18 cellular contexts compared by ENCODE assay signal in genomic region chr7:71017602-71018001, GRCh38.
DNase-seq lines count a peak whose midpoint lies in the region; FAIRE-seq and TF ChIP-seq lines count a peak whose summit lies in the region.
"Had no signal": no experiment of that assay in that cellular context is flagged by ENCODE, and none has a peak within 500 bp of the region (broad histone marks: within the 10 kb centered on the region; RNA-seq: fewer than 3 reads in every experiment).

No MANE protein-coding gene starts in this region.

- no peak overlapping the region for H2AFZ ChIP-seq in mammary epithelial cell (ENCODE audit: low read depth, low read length)

- intact Hi-C loops in mammary epithelial cell (cut with micrococcal nuclease) = no loop called here

- peaks cover 20% of the 10 kb centered on the region for H3K9me3 ChIP-seq in mammary epithelial cell (replicated peaks; ENCODE audit: insufficient read depth, low read length)

- H3K36me3 ChIP-seq in bronchial epithelial cell (ENCODE audit: control insufficient read depth, insufficient read depth, low read length) = no peaks in the 10 kb centered on the region
- H3K36me3 ChIP-seq in mammary epithelial cell (ENCODE audit: insufficient read depth, low read length) = no peaks in the 10 kb centered on the region

- in situ Hi-C loops in mammary epithelial cell (cut with MboI; ENCODE audit: low sequenced_read_pairs in 2 of 2) = no loop called here

- no peaks in the 10 kb centered on the region for H3K79me2 ChIP-seq in mammary epithelial cell (ENCODE audit: insufficient read depth, low read length)

- H3K4me1 Mint-ChIP-seq in nephron = peaks cover 46% of the 10 kb centered on the region
- H3K4me1 Mint-ChIP-seq: CD4-positive, alpha-beta memory T cell had no signal

- dilution Hi-C loops in mammary epithelial cell (cut with HindIII; ENCODE audit: low sequenced_read_pairs) = no loop called here

- H4K20me1 ChIP-seq in mammary epithelial cell (ENCODE audit: insufficient read depth, low read length) = no peaks in the 10 kb centered on the region

- FAIRE-seq in bronchial epithelial cell (lab: Jason Lieb, UNC) = peak; percentile 28
- FAIRE-seq: GM12878, GM19239 had no signal

- peak overlapping the region in 2 of 3 experiments; percentile 70 to 95 for H3K27ac Mint-ChIP-seq in nephron
- H3K27ac Mint-ChIP-seq: CD4-positive, alpha-beta memory T cell had no signal

- no peak overlapping the region for H3K4me3 Mint-ChIP-seq in nephron
- H3K4me3 Mint-ChIP-seq: CD4-positive, alpha-beta memory T cell had no signal

- BruUV-seq in mammary epithelial cell (replicated peaks; lab: Mats Ljungman, UMichigan) = no TSS peak

- no peaks in the 10 kb centered on the region for H3K4me1 ChIP-seq in mammary epithelial cell (ENCODE audit: insufficient read depth, low read length)

- H3K4me2 ChIP-seq in mammary epithelial cell (ENCODE audit: insufficient read depth, low read depth, low read length) = no peak overlapping the region

- no peaks in the 10 kb centered on the region for H3K36me3 Mint-ChIP-seq in nephron (ENCODE audit: low read depth)
- H3K36me3 Mint-ChIP-seq: CD4-positive, alpha-beta memory T cell had no signal

- no peak for TF ChIP-seq CTCF in bronchial epithelial cell (IDR thresholded peaks at IDR 0.05; ENCODE audit: insufficient read depth, low read length, severe bottlenecking)
- no peak for TF ChIP-seq CTCF in nephron (IDR thresholded peaks at IDR 0.05; ENCODE audit: unreplicated experiment in 3 of 3)
- no peak for TF ChIP-seq CTCF in mammary epithelial cell (conservative IDR thresholded peaks at IDR 0.05 in 1 of 2, IDR thresholded peaks at IDR 0.05 in 1 of 2; ENCODE audit: extremely low read depth in 1 of 2, insufficient read depth in 1 of 2, low read depth in 1 of 2, low read length in 2 of 2)

- peak; percentile 9 for DNase-seq in M059J (ENCODE audit: low read depth)
- DNase-seq in bronchial epithelial cell (ENCODE audit: low read depth) = no peak
- no peak for DNase-seq in NCI-H2029 (lab: John Stamatoyannopoulos, UW)
- no peak for DNase-seq in mammary epithelial cell
- DNase-seq in NAMALWA (ENCODE audit: low spot score) = no peak
- DNase-seq: C1 segment of cervical spinal cord; Calu3; CD4-positive, alpha-beta memory T cell; COR-L47; DMS79; EL; GDM1; GOT3; H7; HCEC 1CT had no signal

- H3K9ac ChIP-seq in mammary epithelial cell (ENCODE audit: insufficient read depth, low read length) = no peak overlapping the region

- WGBS in mammary epithelial cell (ENCODE audit: low coverage, missing lambda C conversion rate) = 85% methylated on average over 17 of the region's 17 CpGs

- no peak overlapping the region for H3K4me3 ChIP-seq in bronchial epithelial cell (ENCODE audit: low read depth, low read length)
- H3K4me3 ChIP-seq in mammary epithelial cell (replicated peaks in 1 of 3; ENCODE audit: insufficient read depth in 1 of 3, low read depth in 2 of 3, low read length in 3 of 3) = no peak overlapping the region
- H3K4me3 ChIP-seq: GM12878 had no signal

- H3K9me3 Mint-ChIP-seq in nephron = peaks cover 3% of the 10 kb centered on the region

- peaks cover 12% of the 10 kb centered on the region for H3K27me3 Mint-ChIP-seq in nephron (ENCODE audit: low read depth)
- H3K27me3 Mint-ChIP-seq: CD4-positive, alpha-beta memory T cell had no signal

- H3K27me3 ChIP-seq in bronchial epithelial cell (ENCODE audit: control insufficient read depth, insufficient read depth, low read length) (no peaks in the 10 kb centered on the region), mammary epithelial cell (ENCODE audit: insufficient read depth, low read length) (no peaks in the 10 kb centered on the region)

- CTCF ChIA-PET in mammary epithelial cell (lab: Charles Lee; ENCODE audit: low non-redundant PET) = no interaction called here

- H3K27ac ChIP-seq in mammary epithelial cell (ENCODE audit: insufficient read depth, low read depth, low read length) = no peak overlapping the region
